Comparison of ENCODE assay signal across 1 cellular context in the genomic region with DNA sequence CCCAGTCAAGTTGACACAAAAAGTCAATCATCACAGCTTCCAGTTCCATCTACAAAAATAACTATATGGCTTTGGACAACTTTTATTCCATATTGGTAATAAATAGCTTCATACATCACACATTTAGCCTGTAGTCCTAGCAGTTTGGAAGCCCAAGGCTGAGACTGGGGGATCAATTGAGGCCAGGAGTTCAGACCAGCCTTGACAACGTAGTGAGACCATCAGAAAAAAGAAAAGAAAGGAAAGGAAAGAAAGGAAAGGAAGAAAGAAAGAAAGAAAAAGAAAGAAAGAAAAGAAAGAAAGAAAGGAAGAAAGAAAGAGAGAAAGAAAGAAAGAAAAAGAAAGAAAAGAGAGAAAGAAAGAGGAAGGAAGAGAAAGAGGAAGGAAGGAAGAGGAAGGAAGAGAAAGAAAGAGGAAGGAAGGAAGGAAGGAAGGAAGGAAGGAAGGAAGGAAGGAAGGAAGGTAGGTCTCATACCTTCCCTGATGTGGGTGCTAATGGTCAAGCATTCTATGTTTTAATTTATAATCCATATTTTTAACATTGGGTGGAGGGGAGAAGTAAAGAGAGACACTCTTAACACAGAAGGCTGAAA.
TF ChIP-seq lines count a peak whose summit lies in the region.

No MANE protein-coding gene starts in this region.

TF ChIP-seq in IMR-90, 13 proteins besides CTCF, POLR2A, EP300 and RAD21:
- TF ChIP-seq RCOR1 (IDR thresholded peaks at IDR 0.05; ENCODE audit: insufficient replicate concordance, low read length): no peak
